15 cellular contexts compared by ENCODE assay signal in genomic region chr22:42877158-42877557, GRCh38.
DNase-seq lines count a peak whose midpoint lies in the region; ATAC-seq and TF ChIP-seq lines count a peak whose summit lies in the region.
"Had no signal": no experiment of that assay in that cellular context is flagged by ENCODE, and none has a peak within 500 bp of the region (broad histone marks: within the 10 kb centered on the region; RNA-seq: fewer than 3 reads in every experiment).

No MANE protein-coding gene starts in this region.

- no peak overlapping the region for H3K4me3 ChIP-seq in BLaER1
- H3K4me3 ChIP-seq: GM23248 had no signal

- peaks cover 7% of the 10 kb centered on the region; the same call in 1 of the 2 replicates for H3K4me1 ChIP-seq in BLaER1

- POLR2A ChIA-PET in RWPE1 (lab: Yijun Ruan, JAX; ENCODE audit: low non-redundant PET): no interaction called here

- H3K27me3 Mint-ChIP-seq in memory B cell: no peaks in the 10 kb centered on the region
- H3K27me3 Mint-ChIP-seq: B cell; CD4-positive, CD25-positive, alpha-beta regulatory T cell; CD8-positive, alpha-beta memory T cell had no signal

- ATAC-seq in memory B cell (ENCODE audit: low read depth): no peak
- no peak for ATAC-seq in stimulated activated effector memory CD8-positive, alpha-beta T cell treated with anti-CD3 and anti-CD28 coated beads, Interleukin-12 subunit alpha, Interleukin-12 subunit beta, amount 100 ng/mL, for 72 hours
- no peak for ATAC-seq in activated CD4-positive, CD25-positive, alpha-beta regulatory T cell treated with anti-CD3 and anti-CD28 coated beads, Interleukin-2, amount 50 U/mL, for 24 hours

- TF ChIP-seq CTCF in RWPE1 (conservative IDR thresholded peaks at IDR 0.05; ENCODE audit: low read depth): no peak

- peaks cover 23% of the 10 kb centered on the region; the same call in 1 of the 2 replicates for H4K20me1 ChIP-seq in BLaER1

- H3K36me3 Mint-ChIP-seq in memory B cell: peaks cover 20% of the 10 kb centered on the region
- peaks cover 41% of the 10 kb centered on the region for H3K36me3 Mint-ChIP-seq in stimulated activated effector memory CD8-positive, alpha-beta T cell treated with anti-CD3 and anti-CD28 coated beads, Interleukin-12 subunit alpha, Interleukin-12 subunit beta, amount 100 ng/mL, for 72 hours

- CTCF ChIA-PET in RWPE1 (lab: Yijun Ruan, JAX): interaction anchor here (0.5 to 1.2 kb wide), 2 partner anchors 9 to 55 kb away, joined by 3 read pairs; no protein-coding TSS in a partner anchor

- no peaks in the 10 kb centered on the region for H3K9me3 ChIP-seq in BLaER1

- H3K27ac ChIP-seq in BLaER1 (0 out of 2 replicates have a peak overlapping the region, but pooled peaks have one; percentile 35), RWPE1 (peak overlapping the region; percentile 15; the same call in 1 of the 2 replicates)
- H3K27ac ChIP-seq: GM23248 had no signal

- DNase-seq in RWPE1 (ENCODE audit: low spot score): no peak
- DNase-seq in memory B cell (ENCODE audit: low spot score in 2 of 2): no peak
- no peak for DNase-seq in stimulated activated effector memory CD8-positive, alpha-beta T cell treated with anti-CD3 and anti-CD28 coated beads, Interleukin-12 subunit alpha, Interleukin-12 subunit beta, amount 100 ng/mL, for 72 hours (ENCODE audit: low spot score in 2 of 2)
- DNase-seq in central memory CD4-positive, alpha-beta T cell: no peak
- DNase-seq in NCI-H1048 (lab: John Stamatoyannopoulos, UW): no peak
- DNase-seq: C1 segment of cervical spinal cord; CD4-positive, CD25-positive, alpha-beta regulatory T cell; CD8-positive, alpha-beta memory T cell; COR-L47; DMS 273 treated with DMSO at 0.1 percent for 48 hours; GM23248; HCEC 1CT had no signal

- no peak overlapping the region for H3K4me3 Mint-ChIP-seq in memory B cell
- no peak overlapping the region for H3K4me3 Mint-ChIP-seq in stimulated activated effector memory CD8-positive, alpha-beta T cell treated with anti-CD3 and anti-CD28 coated beads, Interleukin-12 subunit alpha, Interleukin-12 subunit beta, amount 100 ng/mL, for 72 hours
- H3K4me3 Mint-ChIP-seq: B cell; CD4-positive, CD25-positive, alpha-beta regulatory T cell; CD8-positive, alpha-beta memory T cell had no signal

- no peaks in the 10 kb centered on the region for H3K9me3 Mint-ChIP-seq in memory B cell
- no peaks in the 10 kb centered on the region for H3K9me3 Mint-ChIP-seq in stimulated activated effector memory CD8-positive, alpha-beta T cell treated with anti-CD3 and anti-CD28 coated beads, Interleukin-12 subunit alpha, Interleukin-12 subunit beta, amount 100 ng/mL, for 72 hours
- H3K9me3 Mint-ChIP-seq: CD4-positive, CD25-positive, alpha-beta regulatory T cell; CD8-positive, alpha-beta memory T cell had no signal

- H3K27ac Mint-ChIP-seq in memory B cell: peak overlapping the region; percentile 45
- peak overlapping the region; percentile 17 for H3K27ac Mint-ChIP-seq in stimulated activated effector memory CD8-positive, alpha-beta T cell treated with anti-CD3 and anti-CD28 coated beads, Interleukin-12 subunit alpha, Interleukin-12 subunit beta, amount 100 ng/mL, for 72 hours

- H3K36me3 ChIP-seq in BLaER1: peaks cover 100% of the 10 kb centered on the region

- peaks cover 2% of the 10 kb centered on the region for H3K4me1 Mint-ChIP-seq in memory B cell
- no peaks in the 10 kb centered on the region for H3K4me1 Mint-ChIP-seq in stimulated activated effector memory CD8-positive, alpha-beta T cell treated with anti-CD3 and anti-CD28 coated beads, Interleukin-12 subunit alpha, Interleukin-12 subunit beta, amount 100 ng/mL, for 72 hours
- H3K4me1 Mint-ChIP-seq: CD4-positive, CD25-positive, alpha-beta regulatory T cell; CD8-positive, alpha-beta memory T cell had no signal

- H3K9ac ChIP-seq in BLaER1: no peak overlapping the region
- H3K9ac ChIP-seq: GM23248 had no signal

- H3K27me3 ChIP-seq in BLaER1: no peaks in the 10 kb centered on the region

- H3K4me2 ChIP-seq in BLaER1: no peak overlapping the region
